ENCODE assay signal across 8 cellular contexts in the genomic region with DNA sequence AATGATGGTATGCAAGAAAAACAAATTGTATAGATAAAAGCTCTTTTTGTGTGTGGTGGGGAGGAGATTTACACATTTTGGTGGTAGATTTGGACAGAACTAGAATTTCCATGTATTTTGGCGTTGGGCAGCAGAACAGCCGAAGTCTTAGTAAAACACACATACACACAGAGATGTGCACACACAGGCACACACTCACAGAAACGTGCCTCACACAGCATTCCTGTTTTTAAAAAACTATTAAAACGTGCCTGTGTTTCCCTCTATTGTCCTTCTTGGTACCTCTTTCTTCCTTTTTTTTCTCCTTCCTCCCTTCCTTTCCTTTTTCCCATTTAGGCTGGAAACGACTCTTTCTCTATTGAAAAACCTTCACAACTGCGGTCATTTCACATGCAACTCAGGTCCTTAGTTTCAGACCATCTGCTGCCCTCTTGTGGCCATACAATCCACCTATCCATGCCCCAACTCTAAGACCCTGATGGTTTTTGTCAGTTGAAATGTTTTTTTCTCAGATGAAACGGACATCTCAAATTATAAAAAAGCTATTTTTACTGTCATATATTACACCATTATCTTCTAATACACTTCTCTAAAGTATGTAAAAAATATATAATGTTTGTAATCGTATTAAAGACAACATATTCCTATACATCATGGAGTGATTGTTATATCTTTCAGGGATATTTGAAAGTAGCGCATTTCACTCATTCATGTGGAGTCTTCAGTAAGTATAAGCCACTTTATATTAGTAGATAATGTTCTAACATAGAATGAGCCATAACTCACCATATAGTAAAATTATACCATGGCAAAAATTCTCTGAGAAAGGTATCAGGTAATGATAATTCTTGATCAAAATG.
DNase-seq lines count a peak whose midpoint lies in the region; ATAC-seq and TF ChIP-seq lines count a peak whose summit lies in the region.

No MANE protein-coding gene starts in this region.

- no peaks in the 10 kb centered on the region for H3K9me3 ChIP-seq in right atrium auricular region
- H3K9me3 ChIP-seq in gastrocnemius medialis: no peaks in the 10 kb centered on the region

- ATAC-seq in activated naive CD8-positive, alpha-beta T cell treated with anti-CD3 and anti-CD28 coated beads, Interleukin-2, amount 50 U/mL, for 24 hours: no peak
- peak in 1 of 2 donors; percentile 49 for ATAC-seq in gastrocnemius medialis
- ATAC-seq in HG03175 (IDR thresholded peaks at IDR 0.05; ENCODE audit: unreplicated experiment): no peak

- H3K36me3 Mint-ChIP-seq in activated naive CD8-positive, alpha-beta T cell treated with anti-CD3 and anti-CD28 coated beads, Interleukin-2, amount 50 U/mL, for 24 hours (ENCODE audit: low read depth): no peaks in the 10 kb centered on the region

- H3K4me1 Mint-ChIP-seq in activated naive CD8-positive, alpha-beta T cell treated with anti-CD3 and anti-CD28 coated beads, Interleukin-2, amount 50 U/mL, for 24 hours: no peaks in the 10 kb centered on the region

- TF ChIP-seq CTCF in right atrium auricular region (IDR thresholded peaks at IDR 0.05) (peak; percentile 36 to 70), gastrocnemius medialis (IDR thresholded peaks at IDR 0.05 in 4 of 5, conservative IDR thresholded peaks at IDR 0.05 in 1 of 5) (peak; percentile 16 to 47 (median 29))

- H3K4me1 ChIP-seq in right atrium auricular region (no peaks in the 10 kb centered on the region), gastrocnemius medialis (no peaks in the 10 kb centered on the region)

- H3K27ac Mint-ChIP-seq in activated naive CD8-positive, alpha-beta T cell treated with anti-CD3 and anti-CD28 coated beads, Interleukin-2, amount 50 U/mL, for 24 hours: no peak overlapping the region

- no peaks in the 10 kb centered on the region for H3K27me3 Mint-ChIP-seq in activated naive CD8-positive, alpha-beta T cell treated with anti-CD3 and anti-CD28 coated beads, Interleukin-2, amount 50 U/mL, for 24 hours

- no peaks in the 10 kb centered on the region for H3K27me3 ChIP-seq in right atrium auricular region
- H3K27me3 ChIP-seq in gastrocnemius medialis: no peaks in the 10 kb centered on the region

- TF ChIP-seq POLR2A in gastrocnemius medialis (IDR thresholded peaks at IDR 0.05): no peak

- intact Hi-C loops in gastrocnemius medialis (cut with DNase I; ENCODE audit: low total_unique reads): no loop called here

- in situ Hi-C loops in gastrocnemius medialis (cut with MboI; ENCODE audit: low sequenced_read_pairs in 4 of 4): no loop called here

- H3K27ac ChIP-seq in right atrium auricular region: no peak overlapping the region
- no peak overlapping the region for H3K27ac ChIP-seq in gastrocnemius medialis

- DNase-seq in COR-L47 (lab: John Stamatoyannopoulos, UW) (peak; percentile 67), H4 (ENCODE audit: low spot score) (peak; percentile 56), NCI-H2171 (lab: John Stamatoyannopoulos, UW) (peak; percentile 10), right atrium auricular region (ENCODE audit: low spot score) (peak; percentile 63), gastrocnemius medialis (peak; percentile 5 to 15), 8988T (no peak)
- peak; percentile 12 for DNase-seq in activated naive CD8-positive, alpha-beta T cell treated with anti-CD3 and anti-CD28 coated beads, Interleukin-2, amount 50 U/mL, for 24 hours

- peaks cover 6% of the 10 kb centered on the region for H3K9me3 Mint-ChIP-seq in activated naive CD8-positive, alpha-beta T cell treated with anti-CD3 and anti-CD28 coated beads, Interleukin-2, amount 50 U/mL, for 24 hours

- no peaks in the 10 kb centered on the region for H3K36me3 ChIP-seq in right atrium auricular region
- no peaks in the 10 kb centered on the region for H3K36me3 ChIP-seq in gastrocnemius medialis

- no peak overlapping the region for H3K4me3 Mint-ChIP-seq in activated naive CD8-positive, alpha-beta T cell treated with anti-CD3 and anti-CD28 coated beads, Interleukin-2, amount 50 U/mL, for 24 hours

- no peak overlapping the region for H3K4me3 ChIP-seq in right atrium auricular region
- no peak overlapping the region for H3K4me3 ChIP-seq in gastrocnemius medialis
